In genomic region chr15:82545002-82545401, GRCh38 we compare ENCODE assay signal across 20 cellular contexts.
"Had no signal": no experiment of that assay in that cellular context is flagged by ENCODE, and none has a peak within 500 bp of the region (broad histone marks: within the 10 kb centered on the region; RNA-seq: fewer than 3 reads in every experiment).

No MANE protein-coding gene starts in this region.

- DNase-seq: effector CD8-positive, alpha-beta T cell; effector memory CD8-positive, alpha-beta T cell; endodermal cell; erythroblast; esophagus squamous epithelium; foreskin fibroblast; foreskin melanocyte; gastrocnemius medialis; glutamatergic neuron; head of caudate nucleus; heart right ventricle; hippocampal formation; left cardiac atrium; left lung; left ventricle myocardium superior; lower lobe of right lung; mesenchymal stem cell; mucosa of descending colon; naive B cell had no signal

- H3K27ac Mint-ChIP-seq: effector memory CD8-positive, alpha-beta T cell; endodermal cell; mesothelial cell of epicardium; naive B cell had no signal

- H3K36me3 Mint-ChIP-seq: mesothelial cell of epicardium, naive B cell had no signal

- H3K4me3 Mint-ChIP-seq: effector memory CD8-positive, alpha-beta T cell; endodermal cell; mesothelial cell of epicardium had no signal

- H3K9me3 Mint-ChIP-seq: effector memory CD8-positive, alpha-beta T cell; endodermal cell; mesothelial cell of epicardium; naive B cell had no signal
